Comparison of ENCODE assay signal across 8 cellular contexts in the genomic region with DNA sequence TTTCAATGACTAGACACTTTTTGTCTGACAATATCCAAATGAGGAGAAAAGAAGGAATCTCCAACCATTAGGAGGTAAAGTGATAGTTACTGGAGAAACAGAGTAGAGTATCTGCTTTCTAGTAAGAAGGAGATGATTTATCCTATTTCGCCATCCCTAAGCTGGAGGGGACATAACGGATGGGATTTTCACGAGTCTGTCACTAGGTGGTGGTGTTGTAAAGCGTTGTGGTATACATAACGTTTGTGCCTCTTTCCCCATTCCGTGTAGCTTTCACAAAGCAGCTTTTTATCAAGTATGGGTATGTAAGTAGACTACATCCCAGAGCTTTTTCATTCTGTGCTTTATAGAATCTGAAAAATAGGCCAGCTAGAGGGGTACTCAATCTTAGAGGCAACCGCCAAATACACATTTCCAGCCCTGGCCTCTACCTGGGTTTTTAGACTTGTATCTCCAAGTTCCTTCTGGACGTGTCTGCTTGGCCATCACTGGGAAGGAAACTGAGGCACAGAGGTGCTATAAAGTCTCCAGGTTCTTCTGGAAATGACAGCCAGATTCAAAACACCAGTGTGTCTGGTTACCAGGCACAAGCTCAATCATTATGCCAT. TPM values are rescaled to one million over a fixed set of nuclear protein-coding genes. Genes with fewer than 3 reads are reported as not detected.
DNase-seq lines count a peak whose midpoint lies in the region; ATAC-seq and TF ChIP-seq lines count a peak whose summit lies in the region.

No MANE protein-coding gene starts in this region.

- H3K36me3 ChIP-seq in brain microvascular endothelial cell (replicated peaks) (no peaks in the 10 kb centered on the region), iPS DF 6.9 (ENCODE audit: control insufficient read depth, insufficient read depth, low read length) (no peaks in the 10 kb centered on the region)

- WGBS in iPS DF 6.9 (ENCODE audit: insufficient coverage, insufficient read length): no CpG with 5 or more reads among the region's 8 CpGs

- in situ Hi-C loops in brain microvascular endothelial cell (cut with HindIII; ENCODE audit: low pct_ligation_motif_present, low sequenced_read_pairs): no loop called here

- no peak overlapping the region for H3K4me3 ChIP-seq in brain microvascular endothelial cell (ENCODE audit: low read depth, low read length)
- no peak overlapping the region for H3K4me3 ChIP-seq in iPS DF 6.9 (ENCODE audit: low read length)

- H3K27ac ChIP-seq in brain microvascular endothelial cell: no peak overlapping the region
- no peak overlapping the region for H3K27ac ChIP-seq in iPS DF 6.9 (ENCODE audit: low read length)

- H3K27me3 ChIP-seq in brain microvascular endothelial cell (replicated peaks) (peaks cover 4% of the 10 kb centered on the region), iPS DF 6.9 (ENCODE audit: control insufficient read depth, insufficient read depth, low read length) (no peaks in the 10 kb centered on the region)

- TF ChIP-seq CTCF in brain microvascular endothelial cell (IDR thresholded peaks at IDR 0.05; ENCODE audit: low read depth, low read length, missing control alignments): peak; percentile 81

- DNase-seq in COLO668 (lab: John Stamatoyannopoulos, UW; ENCODE audit: unreplicated experiment) (peak; percentile 60), NCI-H1417 (lab: John Stamatoyannopoulos, UW) (peak; percentile 69 to 91 (median 84)), SK-N-DZ (ENCODE audit: low spot score) (peak; percentile 21), brain microvascular endothelial cell (peak; percentile 65), iPS DF 6.9 (ENCODE audit: low read depth, low spot score) (peak; percentile 58)
- peak; percentile 3 to 6 (median 4) for DNase-seq in stimulated activated CD4-positive, alpha-beta T cell treated with anti-CD3 and anti-CD28 coated beads, Interleukin-1b, Interleukin-23, amount 100 ng/mL, for 24 hours (ENCODE audit: low read depth in 4 of 4, low spot score in 1 of 4)

- no peaks in the 10 kb centered on the region for H3K9me3 ChIP-seq in iPS DF 6.9 (ENCODE audit: control insufficient read depth, insufficient read depth, low read length)

- ATAC-seq in GM21515 (IDR thresholded peaks at IDR 0.05; ENCODE audit: unreplicated experiment) (peak; percentile 61), HG03520 (IDR thresholded peaks at IDR 0.05; ENCODE audit: unreplicated experiment) (no peak)

- H3K4me1 ChIP-seq in iPS DF 6.9 (ENCODE audit: control insufficient read depth, insufficient read depth, low read length): no peaks in the 10 kb centered on the region

RNA-seq across cellular contexts. Expression of a gene that starts 33.3 kb away (rescaled TPM):
- polyA plus RNA-seq in SK-N-DZ (2014; cell fraction: cytosol; rRNA removed): 0.21 TPM in 1 of 2 replicates, not detected in the other
- polyA plus RNA-seq in SK-N-DZ (2014; cell fraction: nucleus; rRNA removed): not detected in 2 replicates

Comparison
In these comparisons a context has a peak if more than half of its experiments do, and no peak if none do; other contexts are left out.
1. DNase-seq: peak in every context shown above with its lines; median percentile 84 in NCI-H1417; 65 in brain microvascular endothelial cell; 60 in COLO668; 58 in iPS DF 6.9; 21 in SK-N-DZ; 4 in stimulated activated CD4-positive, alpha-beta T cell treated with anti-CD3 and anti-CD28 coated beads, Interleukin-1b, Interleukin-23, amount 100 ng/mL, for 24 hours.